Comparison of ENCODE assay signal across 14 cellular contexts in genomic region chr1:107250169-107250568, GRCh38.
DNase-seq lines count a peak whose midpoint lies in the region; ATAC-seq and TF ChIP-seq lines count a peak whose summit lies in the region.
"Had no signal": no experiment of that assay in that cellular context is flagged by ENCODE, and none has a peak within 500 bp of the region (broad histone marks: within the 10 kb centered on the region; RNA-seq: fewer than 3 reads in every experiment).

No MANE protein-coding gene starts in this region.

- no peaks in the 10 kb centered on the region for H3K9me3 ChIP-seq in left lung
- H3K9me3 ChIP-seq: spleen, thyroid gland had no signal

- intact Hi-C loops in left lung (cut with DNase I) (no loop called here), lower leg skin (cut with DNase I; ENCODE audit: low total_unique reads) (no loop called here)

- TF ChIP-seq POLR2A in lower leg skin (IDR thresholded peaks at IDR 0.05) = no peak

- 63 to 77% methylated on average over 1 of the region's 1 CpG for WGBS in lower leg skin, 2 donors

- no peak overlapping the region for H3K27ac ChIP-seq in RWPE1
- no peak overlapping the region for H3K27ac ChIP-seq in left lung
- H3K27ac ChIP-seq: spleen, thyroid gland had no signal

- ATAC-seq in GM19438 (IDR thresholded peaks at IDR 0.05; ENCODE audit: low read depth, unreplicated experiment) (peak; percentile 50), left lung (no peak), HG02970 (IDR thresholded peaks at IDR 0.05; ENCODE audit: low FRiP score, unreplicated experiment) (no peak)
- ATAC-seq: activated T-cell treated with anti-CD3 and anti-CD28 coated beads, Interleukin-2, amount 50 U/mL, for 4 hours; K562 had no signal

- CTCF ChIA-PET in RWPE1 (lab: Yijun Ruan, JAX) = no interaction called here

- no peaks in the 10 kb centered on the region for H3K4me1 ChIP-seq in left lung
- H3K4me1 ChIP-seq: thyroid gland had no signal

- no peaks in the 10 kb centered on the region for H3K36me3 ChIP-seq in left lung
- H3K36me3 ChIP-seq: spleen, thyroid gland had no signal

- H3K27me3 ChIP-seq in left lung = no peaks in the 10 kb centered on the region
- H3K27me3 ChIP-seq: spleen, thyroid gland had no signal

- no peak overlapping the region for H3K4me3 ChIP-seq in left lung
- H3K4me3 ChIP-seq in lower leg skin (ENCODE audit: low read depth, poor library complexity, severe bottlenecking) = no peak overlapping the region
- H3K4me3 ChIP-seq: K562, spleen, thyroid gland had no signal

- DNase-seq in M059J (ENCODE audit: low read depth) (peak; percentile 40), RWPE1 (ENCODE audit: low spot score) (peak; percentile 8), renal cortical epithelial cell (ENCODE audit: low read depth) (peak; percentile 25), left lung (no peak), lower leg skin (ENCODE audit: low spot score in 2 of 2) (no peak)
- DNase-seq: activated CD4-positive, alpha-beta T cell treated with anti-CD3 and anti-CD28 coated beads for 1 hour; activated T-cell treated with anti-CD3 and anti-CD28 coated beads, Interleukin-2, amount 50 U/mL, for 4 hours; DMS79; glutamatergic neuron; spleen; thyroid gland had no signal

- POLR2A ChIA-PET in RWPE1 (lab: Yijun Ruan, JAX; ENCODE audit: low non-redundant PET) = no interaction called here

- TF ChIP-seq CTCF in RWPE1 (conservative IDR thresholded peaks at IDR 0.05; ENCODE audit: low read depth) = no peak
- no peak for TF ChIP-seq CTCF in left lung (IDR thresholded peaks at IDR 0.05)
- no peak for TF ChIP-seq CTCF in lower leg skin (IDR thresholded peaks at IDR 0.05)

Comparison
In these comparisons a context has a peak if more than half of its experiments do, and no peak if none do; other contexts are left out.
1. DNase-seq: peak in M059J (single experiment), RWPE1 (single experiment) and renal cortical epithelial cell (single experiment); none in left lung (0 of 2) and lower leg skin (0 of 2).